Comparison of ENCODE assay signal across 8 cellular contexts in genomic region chr1:146478125-146478720, GRCh38.
DNase-seq lines count a peak whose midpoint lies in the region; ATAC-seq, FAIRE-seq and TF ChIP-seq lines count a peak whose summit lies in the region.
"Not testable (repeated sequence)": the region's sequence is repeated elsewhere in the genome, so short reads cannot be mapped to it uniquely, and the experiment has no call there.

No MANE protein-coding gene starts in this region.

- not testable (repeated sequence) for H3K4me3 ChIP-seq in A549; GM06990 (replicated peaks; ENCODE audit: low read depth, low read length); MM.1S (ENCODE audit: low read length); dorsolateral prefrontal cortex

- not testable (repeated sequence) for TF ChIP-seq EP300 in A549 (IDR thresholded peaks at IDR 0.05)

- H3K9ac ChIP-seq in MM.1S (ENCODE audit: low read length): not testable (repeated sequence)

- not testable (repeated sequence) for H2AFZ ChIP-seq in MM.1S (ENCODE audit: low read length)

- not testable (repeated sequence) for H3F3A ChIP-seq in MM.1S (ENCODE audit: insufficient read depth, low read length)

- not testable (repeated sequence) for H3K36me3 ChIP-seq in GM06990 (ENCODE audit: control insufficient read depth, insufficient read depth, low read length); MM.1S (replicated peaks; ENCODE audit: insufficient read depth, low read length)

- CTCF ChIA-PET in A549 (lab: Yijun Ruan, JAX): not testable (repeated sequence)

- not testable (repeated sequence) for H3K79me2 ChIP-seq in MM.1S (ENCODE audit: low read length)

- TF ChIP-seq CTCF in A549 (IDR thresholded peaks at IDR 0.05) (peak; percentile 49), GM06990 (IDR thresholded peaks at IDR 0.05; ENCODE audit: insufficient read depth, low read length, poor library complexity, severe bottlenecking) (peak; percentile 61), MM.1S (IDR thresholded peaks at IDR 0.05; ENCODE audit: low read length) (peak; percentile 68), dorsolateral prefrontal cortex (IDR thresholded peaks at IDR 0.05 in 54 of 56, conservative IDR thresholded peaks at IDR 0.05 in 2 of 56; ENCODE audit: low read depth in 1 of 56, partially characterized antibody in 56 of 56) (peak; percentile 44 to 82 (median 70))

- TF ChIP-seq RAD21 in A549 (conservative IDR thresholded peaks at IDR 0.05 in 1 of 2, IDR thresholded peaks at IDR 0.05 in 1 of 2): peak in 1 of 2 experiments; percentile 40; a peak in 2 of 5 replicates

- H3K4me2 ChIP-seq in A549; MM.1S (ENCODE audit: low read depth, low read length): not testable (repeated sequence)

- not testable (repeated sequence) for TF ChIP-seq POLR2A in A549 (IDR thresholded peaks at IDR 0.05; ENCODE audit: low read length)

- H3K27me3 ChIP-seq in GM06990 (replicated peaks; ENCODE audit: control insufficient read depth, insufficient read depth, low read length); MM.1S (replicated peaks; ENCODE audit: insufficient read depth, low read length); dorsolateral prefrontal cortex: not testable (repeated sequence)

- 37% methylated on average over 12 of the region's 12 CpGs for WGBS in A549 (ENCODE audit: missing lambda C conversion rate)

- not testable (repeated sequence) for H3K27ac ChIP-seq in A549; MM.1S (ENCODE audit: low read length); dorsolateral prefrontal cortex

- peak; percentile 89 for ATAC-seq in A549

- H3K9me2 ChIP-seq in MM.1S (replicated peaks; ENCODE audit: insufficient read depth, low read length): not testable (repeated sequence)

- POLR2A ChIA-PET in A549 (lab: Yijun Ruan, JAX): not testable (repeated sequence)

- not testable (repeated sequence) for H3K9me3 ChIP-seq in A549; MM.1S (replicated peaks; ENCODE audit: insufficient read depth, low read length)

- not testable (repeated sequence) for H4K20me1 ChIP-seq in MM.1S (ENCODE audit: insufficient read depth, low read length)

- H3K4me1 ChIP-seq in A549; MM.1S (ENCODE audit: low read length): not testable (repeated sequence)

- not testable (repeated sequence) for FAIRE-seq in A549 (lab: Jason Lieb, UNC); RCC 7860 (lab: Jason Lieb, UNC)

- DNase-seq in A549 (ENCODE audit: low read depth in 1 of 2, low spot score in 1 of 2) (peak in 1 of 2 experiments; percentile 10), MM.1S (peak; percentile 6), RCC 7860 (ENCODE audit: low spot score) (peak; percentile 3), activated T-cell treated with anti-CD3 and anti-CD28 coated beads for 4 hours (peak; percentile 21), dorsolateral prefrontal cortex (peak in 7 of 10 donors; percentile 7 to 62 (median 41)), iPS-NIHi7 (ENCODE audit: extremely low spot score) (peak; percentile 12), retina (peak; percentile 56)
- DNase-seq in GM06990 (ENCODE audit: extremely low read depth, insufficient read length): not testable (repeated sequence)

- intact Hi-C loops in dorsolateral prefrontal cortex (cut with DNase I): not testable (repeated sequence)

TF ChIP-seq in A549, 52 proteins besides CTCF, POLR2A, EP300 and RAD21:
- peak; percentile 44; the same call in 1 of the 3 replicates for TF ChIP-seq SMC3 (IDR thresholded peaks at IDR 0.05)
TF ChIP-seq in A549: peak in this region for 1; not testable (repeated sequence) for 51.
